ENCODE assay signal across 21 cellular contexts in the genomic region with DNA sequence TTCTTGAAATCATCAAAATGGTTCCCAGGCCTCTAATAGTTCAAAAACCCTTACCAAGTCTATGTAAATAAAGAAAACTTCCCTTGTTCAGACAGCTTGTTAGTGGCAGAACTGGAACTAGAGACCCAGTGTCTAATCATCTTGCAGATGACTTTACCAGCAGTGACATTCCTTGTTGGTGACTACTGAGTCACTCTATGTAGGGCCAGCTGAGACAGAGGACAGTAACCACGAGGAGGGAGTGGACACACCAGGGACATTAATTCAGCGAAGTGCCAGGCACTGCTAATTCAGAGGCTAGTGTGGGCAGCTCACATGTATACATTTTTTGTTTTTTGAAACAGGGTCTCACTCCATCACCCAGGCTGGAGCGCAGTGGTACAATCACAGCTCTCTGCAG. TPM values are rescaled to one million over a fixed set of nuclear protein-coding genes. Genes with fewer than 3 reads are reported as not detected.
A peak's percentile ranks its signal among the peaks of the same experiment; 100 is the strongest.
DNase-seq lines count a peak whose midpoint lies in the region; ATAC-seq, FAIRE-seq and TF ChIP-seq lines count a peak whose summit lies in the region.
"Had no signal": no experiment of that assay in that cellular context is flagged by ENCODE, and none has a peak within 500 bp of the region (broad histone marks: within the 10 kb centered on the region; RNA-seq: fewer than 3 reads in every experiment).

No MANE protein-coding gene starts in this region.

- CTCF ChIA-PET in HepG2 (lab: Yijun Ruan, JAX; ENCODE audit: low intra/inter-chr PET ratio, low total read pairs): no interaction called here

- no peak overlapping the region for H3K4me3 Mint-ChIP-seq in stimulated activated effector memory CD8-positive, alpha-beta T cell treated with anti-CD3 and anti-CD28 coated beads, Interleukin-12 subunit alpha, Interleukin-12 subunit beta, amount 100 ng/mL, for 72 hours
- H3K4me3 Mint-ChIP-seq: B cell; CD4-positive, CD25-positive, alpha-beta regulatory T cell; CD8-positive, alpha-beta T cell had no signal

- no peak overlapping the region for H3K4me2 ChIP-seq in HepG2 (ENCODE audit: low read depth, low read length)
- H3K4me2 ChIP-seq: BLaER1 had no signal

- no TSS peak for BruUV-seq in HepG2 (replicated peaks; lab: Mats Ljungman, UMichigan)

- peak; percentile 29; the same call in 1 of the 3 replicates for ATAC-seq in HepG2
- no peak for ATAC-seq in right lobe of liver
- peak; percentile 31 for ATAC-seq in stimulated activated effector memory CD8-positive, alpha-beta T cell treated with anti-CD3 and anti-CD28 coated beads, Interleukin-12 subunit alpha, Interleukin-12 subunit beta, amount 100 ng/mL, for 72 hours
- no peak for ATAC-seq in left ventricle myocardium superior
- ATAC-seq: CD8-positive, alpha-beta T cell had no signal

- no peaks in the 10 kb centered on the region for H3K36me3 ChIP-seq in HepG2 (replicated peaks in 1 of 2; ENCODE audit: control insufficient read depth in 1 of 2, insufficient read depth in 2 of 2, low read length in 2 of 2)
- H3K36me3 ChIP-seq in right lobe of liver: no peaks in the 10 kb centered on the region
- H3K36me3 ChIP-seq: BLaER1, HAP-1 had no signal

- no peak overlapping the region for H3K27ac Mint-ChIP-seq in stimulated activated effector memory CD8-positive, alpha-beta T cell treated with anti-CD3 and anti-CD28 coated beads, Interleukin-12 subunit alpha, Interleukin-12 subunit beta, amount 100 ng/mL, for 72 hours
- H3K27ac Mint-ChIP-seq: B cell; CD8-positive, alpha-beta T cell had no signal

- no peak for TF ChIP-seq CTCF in HepG2 (CRISPR knock-in tag; IDR thresholded peaks at IDR 0.05)
- no peak for TF ChIP-seq CTCF in right lobe of liver (IDR thresholded peaks at IDR 0.05)

- no peaks in the 10 kb centered on the region for H3K4me1 Mint-ChIP-seq in stimulated activated effector memory CD8-positive, alpha-beta T cell treated with anti-CD3 and anti-CD28 coated beads, Interleukin-12 subunit alpha, Interleukin-12 subunit beta, amount 100 ng/mL, for 72 hours
- H3K4me1 Mint-ChIP-seq: B cell; CD4-positive, CD25-positive, alpha-beta regulatory T cell had no signal

- no peak for FAIRE-seq in HepG2 (lab: Jason Lieb, UNC)
- FAIRE-seq: A204.1, G401.6, GM12892, H54 had no signal

- intact Hi-C loops in HepG2 (cut with micrococcal nuclease; ENCODE audit: unreplicated experiment) (no loop called here), right lobe of liver (cut with DNase I) (no loop called here), left ventricle myocardium superior (cut with micrococcal nuclease) (no loop called here)

- TF ChIP-seq EP300 in HepG2 (IDR thresholded peaks at IDR 0.05; ENCODE audit: low read depth in 2 of 2, low read length in 2 of 2) (no peak), HepG2 (CRISPR knock-in tag; IDR thresholded peaks at IDR 0.05; ENCODE audit: borderline replicate concordance) (no peak)

- H4K20me1 ChIP-seq in HepG2 (ENCODE audit: insufficient read depth, low read length): no peaks in the 10 kb centered on the region
- H4K20me1 ChIP-seq: BLaER1 had no signal

- peaks cover 19% of the 10 kb centered on the region for H3K9me3 ChIP-seq in HepG2 (ENCODE audit: low read length)
- peaks cover 0 to 3% (median 0%) of the 10 kb centered on the region in 4 donors for H3K9me3 ChIP-seq in right lobe of liver

- no peak overlapping the region for H3K9ac ChIP-seq in HepG2 (ENCODE audit: insufficient read depth, low read depth, low read length)
- H3K9ac ChIP-seq: BLaER1 had no signal

- WGBS in HepG2 (ENCODE audit: low lambda C conversion rate): 37% methylated on average over 3 of the region's 3 CpGs
- 83% methylated on average over 3 of the region's 3 CpGs for WGBS in right lobe of liver (ENCODE audit: insufficient coverage, low coverage, low lambda C conversion rate, missing lambda C conversion rate)

- H3K27me3 ChIP-seq in HepG2 (ENCODE audit: control insufficient read depth in 1 of 2, insufficient read depth in 2 of 2, low read length in 2 of 2) (0 out of 5 replicates have a peak, but pooled peaks cover 0 to 2% of the 10 kb centered on the region in 2 experiments), right lobe of liver (no peaks in the 10 kb centered on the region)
- H3K27me3 ChIP-seq: BLaER1 had no signal

- peaks cover 3% of the 10 kb centered on the region for H3K9me3 Mint-ChIP-seq in stimulated activated effector memory CD8-positive, alpha-beta T cell treated with anti-CD3 and anti-CD28 coated beads, Interleukin-12 subunit alpha, Interleukin-12 subunit beta, amount 100 ng/mL, for 72 hours

- no peak for TF ChIP-seq RAD21 in HepG2 (CRISPR knock-in tag; IDR thresholded peaks at IDR 0.05)

- H3K27ac ChIP-seq in HepG2 (ENCODE audit: extremely low read length, insufficient read depth, low read length) (no peak overlapping the region), right lobe of liver (no peak overlapping the region), caudate nucleus (ENCODE audit: low read depth, low read length) (no peak overlapping the region)
- H3K27ac ChIP-seq: 22Rv1, BLaER1, C4-2B had no signal

- no peak overlapping the region for H3K4me3 ChIP-seq in HepG2 (replicated peaks in 1 of 3; ENCODE audit: insufficient read depth in 1 of 3, low read depth in 2 of 3, low read length in 3 of 3)
- no peak overlapping the region for H3K4me3 ChIP-seq in right lobe of liver
- H3K4me3 ChIP-seq: BLaER1, HAP-1 had no signal

- in situ Hi-C loops in HepG2 (cut with HindIII; ENCODE audit: extremely low pct_ligation_motif_present, low pct_unique_long_range_greater_than_20kb): no loop called here

- TF ChIP-seq POLR2A in HepG2 (IDR thresholded peaks at IDR 0.05; ENCODE audit: insufficient read depth in 1 of 2, low read depth in 2 of 2, low read length in 2 of 2) (no peak), right lobe of liver (IDR thresholded peaks at IDR 0.05) (no peak)

- no peaks in the 10 kb centered on the region for H3K79me2 ChIP-seq in HepG2 (ENCODE audit: insufficient read depth, low read length)

- 0 out of 2 replicates have a peak, but pooled peaks cover under 1% of the 10 kb centered on the region for H3K4me1 ChIP-seq in HepG2 (ENCODE audit: insufficient read depth, low read length)
- no peaks in the 10 kb centered on the region for H3K4me1 ChIP-seq in right lobe of liver
- H3K4me1 ChIP-seq: BLaER1, Caco-2, HAP-1 had no signal

- H2AFZ ChIP-seq in HepG2 (ENCODE audit: low read length): peak overlapping the region; percentile 8

- H3K36me3 Mint-ChIP-seq in stimulated activated effector memory CD8-positive, alpha-beta T cell treated with anti-CD3 and anti-CD28 coated beads, Interleukin-12 subunit alpha, Interleukin-12 subunit beta, amount 100 ng/mL, for 72 hours: no peaks in the 10 kb centered on the region
- H3K36me3 Mint-ChIP-seq: CD4-positive, CD25-positive, alpha-beta regulatory T cell; CD8-positive, alpha-beta T cell had no signal

- no peak for DNase-seq in HepG2 (ENCODE audit: low spot score)
- no peak for DNase-seq in right lobe of liver
- DNase-seq in kidney tubule cell (ENCODE audit: low spot score): peak; percentile 38
- no peak for DNase-seq in stimulated activated effector memory CD8-positive, alpha-beta T cell treated with anti-CD3 and anti-CD28 coated beads, Interleukin-12 subunit alpha, Interleukin-12 subunit beta, amount 100 ng/mL, for 72 hours (ENCODE audit: low spot score in 2 of 2)
- no peak for DNase-seq in caudate nucleus (lab: John Stamatoyannopoulos, UW)
- no peak for DNase-seq in left ventricle myocardium superior
- DNase-seq: Caco-2; CD4-positive, CD25-positive, alpha-beta regulatory T cell; CD8-positive, alpha-beta T cell; DMS153; DND-41; GOT3 had no signal

- POLR2A ChIA-PET in HepG2 (lab: Yijun Ruan, JAX): no interaction called here

RNA-seq across cellular contexts. Expression of gene HEATR3, which starts 6.1 kb away (rescaled TPM):
- total RNA-seq in HepG2 (2016; rRNA removed; fragmentation: Illumina TruSeq; extraction: Trizol) (52.4 and 60.2 TPM in 2 replicates), right lobe of liver (10 to 100 TPM in 5 of 6 experiments, 1 to 10 TPM in 1; 8.7 to 21.1 (median 12.2) TPM), left ventricle myocardium superior (9.6 TPM)
- 12.4 and 12.6 TPM in 2 replicates for total RNA-seq in HepG2 (2016; cell fraction: cytosol; rRNA removed; fragmentation: Illumina TruSeq; extraction: Trizol; ENCODE audit: low read depth)
- 53.9 and 59.2 TPM in 2 replicates for total RNA-seq in HepG2 (2016; cell fraction: insoluble cytoplasmic fraction; rRNA removed; fragmentation: Illumina TruSeq; extraction: Trizol)
- 26.4 and 27.6 TPM in 2 replicates for total RNA-seq in HepG2 (2016; cell fraction: membrane; rRNA removed; fragmentation: Illumina TruSeq; extraction: Trizol)
- total RNA-seq in HepG2 (2016; cell fraction: nucleus; rRNA removed; fragmentation: Illumina TruSeq; extraction: Trizol): 47.4 and 53.4 TPM in 2 replicates
- 22.4 and 26.8 TPM in 2 replicates for polyA plus RNA-seq in HepG2 (2011; rRNA removed)
- 15.4 and 17.6 TPM in 2 replicates for polyA plus RNA-seq in HepG2 (2011; cell fraction: cytosol; rRNA removed)
- polyA plus RNA-seq in HepG2 (2011; cell fraction: nucleus; rRNA removed): 77.8 and 81.6 TPM in 2 replicates
- 17.6 and 19.5 TPM in 2 replicates for polyA plus RNA-seq in HepG2 (2012)
- 4.8 and 5.2 TPM in 2 replicates for polyA plus RNA-seq in HepG2 (2016; cell fraction: cytosol; fragmentation: Illumina TruSeq; extraction: Trizol; ENCODE audit: low read depth)
- 34.2 and 38.9 TPM in 2 replicates for polyA plus RNA-seq in HepG2 (2016; cell fraction: insoluble cytoplasmic fraction; fragmentation: Illumina TruSeq; extraction: Trizol; ENCODE audit: low read depth)
- 11.1 and 12.7 TPM in 2 replicates for polyA plus RNA-seq in HepG2 (2016; cell fraction: membrane; fragmentation: Illumina TruSeq; extraction: Trizol; ENCODE audit: low read depth)
- 85.8 and 86.3 TPM in 2 replicates for polyA plus RNA-seq in HepG2 (2016; cell fraction: nucleus; fragmentation: Illumina TruSeq; extraction: Trizol; ENCODE audit: insufficient read depth, low read depth)
- 29.3 and 29.9 TPM in 2 replicates for polyA minus RNA-seq in HepG2 (2011; rRNA and poly(A)+ RNA removed; ENCODE audit: low replicate concordance)
- 12.7 and 13.7 TPM in 2 replicates for polyA minus RNA-seq in HepG2 (2011; cell fraction: cytosol; rRNA and poly(A)+ RNA removed)
- polyA minus RNA-seq in HepG2 (2011; cell fraction: nucleus; rRNA and poly(A)+ RNA removed): 28.8 and 30.3 TPM in 2 replicates

RNA-seq across cellular contexts. Expression of gene CNEP1R1, which starts 34.6 kb away (rescaled TPM):
- total RNA-seq in HepG2 (2016; rRNA removed; fragmentation: Illumina TruSeq; extraction: Trizol): 22.9 and 23.6 TPM in 2 replicates
- total RNA-seq in HepG2 (2016; cell fraction: cytosol; rRNA removed; fragmentation: Illumina TruSeq; extraction: Trizol; ENCODE audit: low read depth): 10.6 and 11.2 TPM in 2 replicates
- 20.7 and 24.2 TPM in 2 replicates for total RNA-seq in HepG2 (2016; cell fraction: insoluble cytoplasmic fraction; rRNA removed; fragmentation: Illumina TruSeq; extraction: Trizol)
- 25.2 and 28.8 TPM in 2 replicates for total RNA-seq in HepG2 (2016; cell fraction: membrane; rRNA removed; fragmentation: Illumina TruSeq; extraction: Trizol)
- total RNA-seq in HepG2 (2016; cell fraction: nucleus; rRNA removed; fragmentation: Illumina TruSeq; extraction: Trizol): 23.6 and 26.4 TPM in 2 replicates
- 25.3 and 26.8 TPM in 2 replicates for polyA plus RNA-seq in HepG2 (2011; rRNA removed)
- polyA plus RNA-seq in HepG2 (2011; cell fraction: cytosol; rRNA removed): 13.4 and 20.7 TPM in 2 replicates
- polyA plus RNA-seq in HepG2 (2011; cell fraction: nucleus; rRNA removed): 25.5 and 34.1 TPM in 2 replicates
- polyA plus RNA-seq in HepG2 (2012): 15.1 and 16.1 TPM in 2 replicates
- polyA plus RNA-seq in HepG2 (2016; cell fraction: cytosol; fragmentation: Illumina TruSeq; extraction: Trizol; ENCODE audit: low read depth): 5.8 and 6.8 TPM in 2 replicates
- 17.2 and 18.5 TPM in 2 replicates for polyA plus RNA-seq in HepG2 (2016; cell fraction: insoluble cytoplasmic fraction; fragmentation: Illumina TruSeq; extraction: Trizol; ENCODE audit: low read depth)
- 12.5 and 13.8 TPM in 2 replicates for polyA plus RNA-seq in HepG2 (2016; cell fraction: membrane; fragmentation: Illumina TruSeq; extraction: Trizol; ENCODE audit: low read depth)
- 46.2 and 46.7 TPM in 2 replicates for polyA plus RNA-seq in HepG2 (2016; cell fraction: nucleus; fragmentation: Illumina TruSeq; extraction: Trizol; ENCODE audit: insufficient read depth, low read depth)
- polyA minus RNA-seq in HepG2 (2011; rRNA and poly(A)+ RNA removed; ENCODE audit: low replicate concordance): 9.1 and 15.4 TPM in 2 replicates
- 17.9 and 22.7 TPM in 2 replicates for polyA minus RNA-seq in HepG2 (2011; cell fraction: cytosol; rRNA and poly(A)+ RNA removed)
- 30.4 and 32.3 TPM in 2 replicates for polyA minus RNA-seq in HepG2 (2011; cell fraction: nucleus; rRNA and poly(A)+ RNA removed)
- total RNA-seq in right lobe of liver: 1 to 10 TPM; 6.0 to 9.6 (median 7.5) TPM
- total RNA-seq in left ventricle myocardium superior: 16.9 TPM

Comparison
In these comparisons a context has a peak if more than half of its experiments do, and no peak if none do; other contexts are left out.
1. ATAC-seq: peak in HepG2 (single experiment) and stimulated activated effector memory CD8-positive, alpha-beta T cell treated with anti-CD3 and anti-CD28 coated beads, Interleukin-12 subunit alpha, Interleukin-12 subunit beta, amount 100 ng/mL, for 72 hours (single experiment); none in right lobe of liver (0 of 4) and left ventricle myocardium superior (single experiment).